In the genomic region with DNA sequence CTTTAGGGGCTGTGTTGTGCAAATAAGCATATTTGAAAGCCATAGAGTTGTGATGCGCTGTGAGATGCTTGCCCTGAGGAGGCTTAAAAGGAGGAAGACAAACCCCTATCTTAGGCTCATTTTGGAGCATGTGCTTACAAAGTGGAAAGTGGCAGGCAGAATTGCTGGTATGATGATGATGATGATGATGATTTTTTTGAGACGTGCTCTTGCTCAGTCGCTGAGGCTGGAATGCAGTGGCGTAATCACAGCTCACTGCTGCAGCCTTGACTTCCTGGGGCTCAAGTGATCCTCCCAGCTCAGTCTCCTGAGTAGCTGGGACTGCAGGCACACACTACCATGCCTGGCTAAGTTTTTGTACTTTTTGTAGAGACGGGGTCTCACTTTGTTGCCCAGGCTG, we compare ENCODE assay signal across 8 cellular contexts. TPM values are rescaled to one million over a fixed set of nuclear protein-coding genes. Genes with fewer than 3 reads are reported as not detected.
A peak's percentile ranks its signal among the peaks of the same experiment; 100 is the strongest.
DNase-seq lines count a peak whose midpoint lies in the region; ATAC-seq and TF ChIP-seq lines count a peak whose summit lies in the region.

No MANE protein-coding gene starts in this region.

- DNase-seq in activated CD8-positive, alpha-beta memory T cell treated with anti-CD3 and anti-CD28 coated beads, Interleukin-2, amount 10 ng/mL, durations not matched to agents 7 days and 5 days = no peak
- DNase-seq in activated CD8-positive, alpha-beta memory T cell treated with anti-CD3 and anti-CD28 coated beads, Interleukin-2, amount 50 U/mL, for 4 hours = no peak
- DNase-seq in activated B cell treated with CpG ODN at 0.5 μM for 24 hours (no peak), fibroblast of villous mesenchyme (ENCODE audit: low read depth) (peak; percentile 80), smooth muscle cell (lab: John Stamatoyannopoulos, UW; ENCODE audit: unreplicated experiment) (no peak), amniotic stem cell (lab: John Stamatoyannopoulos, UW) (no peak)

- peak overlapping the region; percentile 100 for H3K27ac Mint-ChIP-seq in activated CD8-positive, alpha-beta memory T cell treated with anti-CD3 and anti-CD28 coated beads, Interleukin-2, amount 10 ng/mL, durations not matched to agents 7 days and 5 days
- H3K27ac Mint-ChIP-seq in activated B cell treated with CpG ODN at 0.5 μM for 24 hours = peak overlapping the region; percentile 97

- no peaks in the 10 kb centered on the region for H3K9me3 Mint-ChIP-seq in activated CD8-positive, alpha-beta memory T cell treated with anti-CD3 and anti-CD28 coated beads, Interleukin-2, amount 10 ng/mL, durations not matched to agents 7 days and 5 days (ENCODE audit: low read depth)
- no peaks in the 10 kb centered on the region for H3K9me3 Mint-ChIP-seq in activated B cell treated with CpG ODN at 0.5 μM for 24 hours

- peak overlapping the region; percentile 93 for H3K4me3 Mint-ChIP-seq in activated CD8-positive, alpha-beta memory T cell treated with anti-CD3 and anti-CD28 coated beads, Interleukin-2, amount 10 ng/mL, durations not matched to agents 7 days and 5 days
- peak overlapping the region; percentile 91 for H3K4me3 Mint-ChIP-seq in activated B cell treated with CpG ODN at 0.5 μM for 24 hours

- H3K4me1 Mint-ChIP-seq in activated CD8-positive, alpha-beta memory T cell treated with anti-CD3 and anti-CD28 coated beads, Interleukin-2, amount 10 ng/mL, durations not matched to agents 7 days and 5 days = peaks cover 37% of the 10 kb centered on the region
- H3K4me1 Mint-ChIP-seq in activated B cell treated with CpG ODN at 0.5 μM for 24 hours = peaks cover 60% of the 10 kb centered on the region

- H3K36me3 ChIP-seq in smooth muscle cell (ENCODE audit: low read depth) = no peaks in the 10 kb centered on the region

- peaks cover 37% of the 10 kb centered on the region for H3K36me3 Mint-ChIP-seq in activated CD8-positive, alpha-beta memory T cell treated with anti-CD3 and anti-CD28 coated beads, Interleukin-2, amount 10 ng/mL, durations not matched to agents 7 days and 5 days
- H3K36me3 Mint-ChIP-seq in activated B cell treated with CpG ODN at 0.5 μM for 24 hours (ENCODE audit: low read depth) = peaks cover 43% of the 10 kb centered on the region

- no peak overlapping the region for H2AFZ ChIP-seq in smooth muscle cell (ENCODE audit: low read depth)

- H3K79me2 ChIP-seq in smooth muscle cell (ENCODE audit: low read depth) = peaks cover 67% of the 10 kb centered on the region

- TF ChIP-seq CTCF in activated B cell treated with CpG ODN at 0.5 μM for 24 hours (IDR thresholded peaks at IDR 0.05) = no peak
- TF ChIP-seq CTCF in fibroblast of villous mesenchyme (IDR thresholded peaks at IDR 0.05; ENCODE audit: insufficient read depth, low read depth, low read length) = no peak
- TF ChIP-seq CTCF in smooth muscle cell (IDR thresholded peaks at IDR 0.05; ENCODE audit: borderline replicate concordance, insufficient read depth, poor library complexity, severe bottlenecking) = no peak

- H3K9me3 ChIP-seq in smooth muscle cell (replicated peaks; ENCODE audit: low read depth) = no peaks in the 10 kb centered on the region

- intact Hi-C loops in activated B cell treated with CpG ODN at 0.5 μM for 24 hours (cut with micrococcal nuclease) = no loop called here

- H3K27me3 ChIP-seq in smooth muscle cell (ENCODE audit: low read depth) = no peaks in the 10 kb centered on the region

- peak overlapping the region; percentile 97 for H3K4me2 ChIP-seq in smooth muscle cell

- H3F3A ChIP-seq in smooth muscle cell (ENCODE audit: low read depth) = peaks cover 13% of the 10 kb centered on the region

- H3K4me3 ChIP-seq in fibroblast of villous mesenchyme (ENCODE audit: low read depth, low read length) = peak overlapping the region; percentile 90
- peak overlapping the region; percentile 88 for H3K4me3 ChIP-seq in smooth muscle cell

- H3K9ac ChIP-seq in smooth muscle cell (ENCODE audit: low read depth) = peak overlapping the region; percentile 97

- ATAC-seq in activated CD8-positive, alpha-beta memory T cell treated with anti-CD3 and anti-CD28 coated beads, Interleukin-2, amount 10 ng/mL, durations not matched to agents 7 days and 5 days = no peak
- ATAC-seq in activated B cell treated with CpG ODN at 0.5 μM for 24 hours (ENCODE audit: low read depth) = no peak
- no peak for ATAC-seq in GM18520 (IDR thresholded peaks at IDR 0.05; ENCODE audit: unreplicated experiment)
- ATAC-seq in HG03354 (IDR thresholded peaks at IDR 0.05; ENCODE audit: poor library complexity, severe bottlenecking, unreplicated experiment) = no peak

- WGBS in smooth muscle cell (ENCODE audit: low lambda C conversion rate) = 21% methylated on average over 5 of the region's 5 CpGs

- no peaks in the 10 kb centered on the region for H3K27me3 Mint-ChIP-seq in activated CD8-positive, alpha-beta memory T cell treated with anti-CD3 and anti-CD28 coated beads, Interleukin-2, amount 10 ng/mL, durations not matched to agents 7 days and 5 days
- H3K27me3 Mint-ChIP-seq in activated B cell treated with CpG ODN at 0.5 μM for 24 hours = no peaks in the 10 kb centered on the region

- peaks cover 18% of the 10 kb centered on the region for H3K4me1 ChIP-seq in smooth muscle cell (ENCODE audit: low read depth)

- CTCF ChIA-PET in activated CD8-positive, alpha-beta memory T cell treated with anti-CD3 and anti-CD28 coated beads, Interleukin-2, amount 10 ng/mL, durations not matched to agents 7 days and 5 days (lab: Charles Lee) = interaction anchor here (1.1 kb wide), 1 partner anchor 16 kb away, joined by 3 read pairs; no protein-coding TSS in a partner anchor
- CTCF ChIA-PET in activated B cell treated with CpG ODN at 0.5 μM for 24 hours (lab: Charles Lee) = no interaction called here

- H3K27ac ChIP-seq in smooth muscle cell (ENCODE audit: low read depth) = peak overlapping the region; percentile 99

- peaks cover 55% of the 10 kb centered on the region for H4K20me1 ChIP-seq in smooth muscle cell (ENCODE audit: low read depth)

- POLR2A ChIA-PET in activated B cell treated with CpG ODN at 0.5 μM for 24 hours (lab: Charles Lee) = interaction anchor here (0.8 kb wide), 1 partner anchor 77 kb away, joined by 3 read pairs; no protein-coding TSS in a partner anchor

RNA-seq across cellular contexts. Expression of gene CNOT8, which starts 1.7 kb away (rescaled TPM):
- 10 to 100 TPM; 61.6 to 62.4 TPM for total RNA-seq in activated CD8-positive, alpha-beta memory T cell treated with anti-CD3 and anti-CD28 coated beads, Interleukin-2, amount 10 ng/mL, durations not matched to agents 7 days and 5 days
- total RNA-seq in activated B cell treated with CpG ODN at 0.5 μM for 24 hours (48.6 and 57.3 TPM in 2 replicates), fibroblast of villous mesenchyme (40.6 and 60.5 TPM in 2 replicates), smooth muscle cell (76.4 and 85.0 TPM in 2 replicates)
- 49.5 and 54.9 TPM in 2 replicates for polyA plus RNA-seq in smooth muscle cell

RNA-seq across cellular contexts. Expression of gene FAXDC2, which starts 9.7 kb away (rescaled TPM):
- not detected for total RNA-seq in activated CD8-positive, alpha-beta memory T cell treated with anti-CD3 and anti-CD28 coated beads, Interleukin-2, amount 10 ng/mL, durations not matched to agents 7 days and 5 days
- total RNA-seq in activated B cell treated with CpG ODN at 0.5 μM for 24 hours (not detected in 2 replicates), fibroblast of villous mesenchyme (4.2 and 7.8 TPM in 2 replicates), smooth muscle cell (2.0 and 6.3 TPM in 2 replicates)
- polyA plus RNA-seq in smooth muscle cell = 2.5 and 4.0 TPM in 2 replicates
